ENCODE assay signal across 1 cellular context in the genomic region with DNA sequence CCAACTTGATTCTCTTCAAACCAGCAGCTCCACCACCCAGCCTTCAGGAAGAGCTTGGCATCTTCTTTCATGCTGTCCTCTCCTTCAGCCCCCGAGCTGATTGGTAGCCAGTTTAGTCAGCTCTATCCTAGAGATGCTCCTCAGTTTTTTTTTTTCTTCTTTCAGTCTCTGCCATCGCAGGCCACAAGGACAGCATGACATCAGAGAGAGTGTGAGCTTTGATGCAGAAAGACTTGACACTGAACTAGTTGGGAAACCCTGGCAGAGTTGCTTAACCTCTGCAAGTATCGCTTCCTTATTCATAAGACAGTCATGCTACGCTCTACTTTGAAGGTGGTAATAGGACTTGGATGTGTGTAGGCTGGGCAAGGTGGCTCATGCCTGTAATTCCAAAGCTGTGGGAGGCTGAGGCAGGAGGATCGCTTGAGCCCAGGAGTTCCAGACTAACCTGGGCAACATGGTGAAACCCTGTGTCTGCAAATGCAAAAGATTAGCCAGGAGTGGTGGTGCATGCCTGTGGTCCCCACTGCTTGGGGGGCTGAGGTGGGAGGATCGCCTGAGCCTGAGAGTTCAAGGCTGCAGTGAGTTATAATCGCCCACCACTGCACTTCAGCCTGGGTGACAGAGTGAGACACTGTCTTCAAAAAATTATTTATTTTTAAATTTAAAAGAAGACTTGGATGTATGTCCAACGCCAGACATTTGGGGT.
TF ChIP-seq lines count a peak whose summit lies in the region.

No MANE protein-coding gene starts in this region.

TF ChIP-seq in SK-N-SH, 30 proteins besides CTCF, POLR2A, EP300 and RAD21 (continued from another document):
- TF ChIP-seq, protein P1, sequence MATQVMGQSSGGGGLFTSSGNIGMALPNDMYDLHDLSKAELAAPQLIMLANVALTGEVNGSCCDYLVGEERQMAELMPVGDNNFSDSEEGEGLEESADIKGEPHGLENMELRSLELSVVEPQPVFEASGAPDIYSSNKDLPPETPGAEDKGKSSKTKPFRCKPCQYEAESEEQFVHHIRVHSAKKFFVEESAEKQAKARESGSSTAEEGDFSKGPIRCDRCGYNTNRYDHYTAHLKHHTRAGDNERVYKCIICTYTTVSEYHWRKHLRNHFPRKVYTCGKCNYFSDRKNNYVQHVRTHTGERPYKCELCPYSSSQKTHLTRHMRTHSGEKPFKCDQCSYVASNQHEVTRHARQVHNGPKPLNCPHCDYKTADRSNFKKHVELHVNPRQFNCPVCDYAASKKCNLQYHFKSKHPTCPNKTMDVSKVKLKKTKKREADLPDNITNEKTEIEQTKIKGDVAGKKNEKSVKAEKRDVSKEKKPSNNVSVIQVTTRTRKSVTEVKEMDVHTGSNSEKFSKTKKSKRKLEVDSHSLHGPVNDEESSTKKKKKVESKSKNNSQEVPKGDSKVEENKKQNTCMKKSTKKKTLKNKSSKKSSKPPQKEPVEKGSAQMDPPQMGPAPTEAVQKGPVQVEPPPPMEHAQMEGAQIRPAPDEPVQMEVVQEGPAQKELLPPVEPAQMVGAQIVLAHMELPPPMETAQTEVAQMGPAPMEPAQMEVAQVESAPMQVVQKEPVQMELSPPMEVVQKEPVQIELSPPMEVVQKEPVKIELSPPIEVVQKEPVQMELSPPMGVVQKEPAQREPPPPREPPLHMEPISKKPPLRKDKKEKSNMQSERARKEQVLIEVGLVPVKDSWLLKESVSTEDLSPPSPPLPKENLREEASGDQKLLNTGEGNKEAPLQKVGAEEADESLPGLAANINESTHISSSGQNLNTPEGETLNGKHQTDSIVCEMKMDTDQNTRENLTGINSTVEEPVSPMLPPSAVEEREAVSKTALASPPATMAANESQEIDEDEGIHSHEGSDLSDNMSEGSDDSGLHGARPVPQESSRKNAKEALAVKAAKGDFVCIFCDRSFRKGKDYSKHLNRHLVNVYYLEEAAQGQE (IDR thresholded peaks at IDR 0.05; ENCODE audit: low read depth, low read length) = no peak
- TF ChIP-seq, protein P2, sequence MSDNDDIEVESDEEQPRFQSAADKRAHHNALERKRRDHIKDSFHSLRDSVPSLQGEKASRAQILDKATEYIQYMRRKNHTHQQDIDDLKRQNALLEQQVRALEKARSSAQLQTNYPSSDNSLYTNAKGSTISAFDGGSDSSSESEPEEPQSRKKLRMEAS (IDR thresholded peaks at IDR 0.05; ENCODE audit: low read depth) = no peak
- TF ChIP-seq FOXM1 (IDR thresholded peaks at IDR 0.05; ENCODE audit: low read depth) (no peak), SMC3 (IDR thresholded peaks at IDR 0.05; ENCODE audit: low read depth, low read length) (no peak), TCF12 (IDR thresholded peaks at IDR 0.05) (no peak)
